Comparison of ENCODE assay signal across 1 cellular context in the genomic region with DNA sequence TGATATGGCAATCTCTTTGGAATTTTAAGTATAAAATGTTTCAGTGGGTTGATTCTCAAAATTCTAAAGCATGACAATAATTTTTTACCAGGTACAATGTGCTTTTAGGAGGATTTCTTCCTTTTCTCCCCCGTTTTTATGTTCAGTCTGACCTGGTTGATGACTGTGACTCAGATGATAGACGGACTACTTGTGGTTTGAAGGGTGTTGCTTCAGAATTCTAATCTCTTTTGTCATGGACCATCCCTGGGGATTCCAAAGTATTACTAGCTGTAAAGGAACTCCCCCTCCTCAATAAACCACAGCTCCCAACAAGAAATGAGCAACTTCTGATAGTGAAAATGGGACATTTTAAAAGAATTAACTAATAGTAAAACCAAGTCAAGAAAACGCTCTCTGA.
TF ChIP-seq lines count a peak whose summit lies in the region.

No MANE protein-coding gene starts in this region.

TF ChIP-seq in HEK293, 187 proteins besides CTCF, POLR2A, EP300 and RAD21 (continued from another document):
- TF ChIP-seq PRDM10 (tag by site-specific recombination; IDR thresholded peaks at IDR 0.05) (peak; percentile 79), ZNF174 (tag by site-specific recombination; IDR thresholded peaks at IDR 0.05) (no peak), BCL6B (tag by site-specific recombination; IDR thresholded peaks at IDR 0.05) (no peak), ZNF677 (tag by site-specific recombination; IDR thresholded peaks at IDR 0.05) (no peak)
TF ChIP-seq in HEK293: peak in this region for 6.
